Comparison of ENCODE assay signal across 1 cellular context in the genomic region with DNA sequence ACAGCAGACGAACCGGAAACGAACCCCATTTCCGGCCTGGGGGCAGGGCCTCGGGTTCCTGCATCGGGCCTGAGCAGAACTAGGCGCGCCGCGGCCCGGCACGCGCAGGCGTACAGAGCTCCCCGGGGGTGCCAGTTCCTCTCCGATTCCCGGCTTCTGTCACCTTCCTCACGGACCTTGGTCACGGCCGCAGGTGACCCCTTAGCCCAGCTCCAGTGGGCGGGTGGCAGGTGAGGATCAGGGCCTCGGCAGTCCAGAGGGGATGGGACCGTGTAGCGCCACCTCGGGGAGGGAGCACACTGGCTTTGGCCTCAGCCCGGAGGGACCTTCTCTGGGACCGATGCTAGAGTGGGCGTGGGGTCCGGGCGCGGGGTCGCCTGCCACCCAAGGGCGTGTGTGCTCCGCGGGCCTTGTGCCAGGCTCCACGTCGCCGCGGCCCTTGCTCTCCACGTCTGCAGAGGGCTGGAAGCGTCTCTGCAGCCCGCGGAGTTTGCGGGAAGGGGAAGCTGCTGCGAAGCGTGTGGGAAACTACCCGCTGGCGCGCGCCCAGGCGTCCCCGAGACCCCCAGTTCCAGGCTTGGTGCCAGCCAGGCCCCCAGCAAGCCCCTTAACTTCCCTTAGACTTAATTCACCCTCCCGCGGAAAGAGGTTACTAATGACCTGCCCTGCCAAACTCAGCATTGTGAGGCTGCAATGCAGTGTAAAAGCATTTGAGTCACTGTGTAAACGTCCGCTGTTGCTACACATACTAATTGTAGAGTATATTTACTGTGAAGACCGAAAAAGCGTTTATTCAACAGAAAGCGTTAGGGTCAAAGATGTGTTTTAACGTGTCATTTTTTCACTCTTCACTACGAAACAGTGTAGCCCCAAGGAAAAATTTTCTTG.
TF ChIP-seq lines count a peak whose summit lies in the region.

A gene (plus strand): TSS at position 48 of the 888 bp plus-strand sequence. CDS start 7,930 bp downstream, outside the sequence.

TF ChIP-seq in HepG2, 621 proteins besides CTCF, POLR2A, EP300 and RAD21 (continued from another document and continues in another):
- TF ChIP-seq, protein P1, sequence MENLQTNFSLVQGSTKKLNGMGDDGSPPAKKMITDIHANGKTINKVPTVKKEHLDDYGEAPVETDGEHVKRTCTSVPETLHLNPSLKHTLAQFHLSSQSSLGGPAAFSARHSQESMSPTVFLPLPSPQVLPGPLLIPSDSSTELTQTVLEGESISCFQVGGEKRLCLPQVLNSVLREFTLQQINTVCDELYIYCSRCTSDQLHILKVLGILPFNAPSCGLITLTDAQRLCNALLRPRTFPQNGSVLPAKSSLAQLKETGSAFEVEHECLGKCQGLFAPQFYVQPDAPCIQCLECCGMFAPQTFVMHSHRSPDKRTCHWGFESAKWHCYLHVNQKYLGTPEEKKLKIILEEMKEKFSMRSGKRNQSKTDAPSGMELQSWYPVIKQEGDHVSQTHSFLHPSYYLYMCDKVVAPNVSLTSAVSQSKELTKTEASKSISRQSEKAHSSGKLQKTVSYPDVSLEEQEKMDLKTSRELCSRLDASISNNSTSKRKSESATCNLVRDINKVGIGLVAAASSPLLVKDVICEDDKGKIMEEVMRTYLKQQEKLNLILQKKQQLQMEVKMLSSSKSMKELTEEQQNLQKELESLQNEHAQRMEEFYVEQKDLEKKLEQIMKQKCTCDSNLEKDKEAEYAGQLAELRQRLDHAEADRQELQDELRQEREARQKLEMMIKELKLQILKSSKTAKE (CRISPR knock-in tag; IDR thresholded peaks at IDR 0.05; ENCODE audit: borderline replicate concordance): peak; percentile 44
- TF ChIP-seq PHF20 (CRISPR knock-in tag; IDR thresholded peaks at IDR 0.05): peak; percentile 96
- TF ChIP-seq RARA (CRISPR knock-in tag; IDR thresholded peaks at IDR 0.05): peak; percentile 74
- TF ChIP-seq, protein P2, sequence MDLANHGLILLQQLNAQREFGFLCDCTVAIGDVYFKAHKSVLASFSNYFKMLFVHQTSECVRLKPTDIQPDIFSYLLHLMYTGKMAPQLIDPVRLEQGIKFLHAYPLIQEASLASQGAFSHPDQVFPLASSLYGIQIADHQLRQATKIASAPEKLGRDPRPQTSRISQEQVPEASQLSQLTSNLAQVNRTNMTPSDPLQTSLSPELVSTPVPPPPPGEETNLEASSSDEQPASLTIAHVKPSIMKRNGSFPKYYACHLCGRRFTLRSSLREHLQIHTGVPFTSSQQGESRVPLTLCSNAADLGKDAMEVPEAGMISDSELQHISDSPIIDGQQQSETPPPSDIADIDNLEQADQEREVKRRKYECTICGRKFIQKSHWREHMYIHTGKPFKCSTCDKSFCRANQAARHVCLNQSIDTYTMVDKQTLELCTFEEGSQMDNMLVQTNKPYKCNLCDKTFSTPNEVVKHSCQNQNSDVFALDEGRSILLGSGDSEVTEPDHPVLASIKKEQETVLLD (CRISPR knock-in tag; IDR thresholded peaks at IDR 0.05; ENCODE audit: low read depth): peak; percentile 88
- no peak for TF ChIP-seq RORA (CRISPR knock-in tag; IDR thresholded peaks at IDR 0.05)
- TF ChIP-seq, protein P3, sequence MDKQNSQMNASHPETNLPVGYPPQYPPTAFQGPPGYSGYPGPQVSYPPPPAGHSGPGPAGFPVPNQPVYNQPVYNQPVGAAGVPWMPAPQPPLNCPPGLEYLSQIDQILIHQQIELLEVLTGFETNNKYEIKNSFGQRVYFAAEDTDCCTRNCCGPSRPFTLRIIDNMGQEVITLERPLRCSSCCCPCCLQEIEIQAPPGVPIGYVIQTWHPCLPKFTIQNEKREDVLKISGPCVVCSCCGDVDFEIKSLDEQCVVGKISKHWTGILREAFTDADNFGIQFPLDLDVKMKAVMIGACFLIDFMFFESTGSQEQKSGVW (CRISPR knock-in tag; IDR thresholded peaks at IDR 0.05; ENCODE audit: borderline replicate concordance): no peak
- peak; percentile 70 for TF ChIP-seq ERF (CRISPR knock-in tag; IDR thresholded peaks at IDR 0.05)
- TF ChIP-seq, protein P4, sequence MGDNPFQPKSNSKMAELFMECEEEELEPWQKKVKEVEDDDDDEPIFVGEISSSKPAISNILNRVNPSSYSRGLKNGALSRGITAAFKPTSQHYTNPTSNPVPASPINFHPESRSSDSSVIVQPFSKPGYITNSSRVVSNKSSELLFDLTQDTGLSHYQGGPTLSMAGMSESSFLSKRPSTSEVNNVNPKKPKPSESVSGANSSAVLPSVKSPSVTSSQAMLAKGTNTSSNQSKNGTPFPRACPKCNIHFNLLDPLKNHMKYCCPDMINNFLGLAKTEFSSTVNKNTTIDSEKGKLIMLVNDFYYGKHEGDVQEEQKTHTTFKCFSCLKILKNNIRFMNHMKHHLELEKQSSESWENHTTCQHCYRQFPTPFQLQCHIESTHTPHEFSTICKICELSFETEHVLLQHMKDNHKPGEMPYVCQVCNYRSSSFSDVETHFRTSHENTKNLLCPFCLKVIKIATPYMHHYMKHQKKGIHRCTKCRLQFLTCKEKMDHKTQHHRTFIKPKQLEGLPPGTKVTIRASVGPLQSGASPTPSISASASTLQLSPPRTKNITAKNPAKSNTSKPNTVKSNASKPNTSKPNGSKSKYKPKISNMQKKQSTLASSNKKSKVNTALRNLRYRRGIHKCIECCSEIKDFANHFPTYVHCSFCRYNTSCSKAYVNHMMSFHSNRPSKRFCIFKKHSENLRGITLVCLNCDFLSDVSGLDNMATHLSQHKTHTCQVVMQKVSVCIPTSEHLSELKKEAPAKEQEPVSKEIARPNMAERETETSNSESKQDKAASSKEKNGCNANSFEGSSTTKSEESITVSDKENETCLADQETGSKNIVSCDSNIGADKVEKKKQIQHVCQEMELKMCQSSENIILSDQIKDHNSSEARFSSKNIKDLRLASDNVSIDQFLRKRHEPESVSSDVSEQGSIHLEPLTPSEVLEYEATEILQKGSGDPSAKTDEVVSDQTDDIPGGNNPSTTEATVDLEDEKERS (CRISPR knock-in tag; IDR thresholded peaks at IDR 0.05): peak; percentile 97
- TF ChIP-seq HNRNPH1 (optimal IDR thresholded peaks at IDR 0.05; ENCODE audit: low read depth, low read length): peak; percentile 49
- TF ChIP-seq ZNF782 (CRISPR knock-in tag; IDR thresholded peaks at IDR 0.05; ENCODE audit: borderline replicate concordance): peak; percentile 91
- TF ChIP-seq, protein P5, sequence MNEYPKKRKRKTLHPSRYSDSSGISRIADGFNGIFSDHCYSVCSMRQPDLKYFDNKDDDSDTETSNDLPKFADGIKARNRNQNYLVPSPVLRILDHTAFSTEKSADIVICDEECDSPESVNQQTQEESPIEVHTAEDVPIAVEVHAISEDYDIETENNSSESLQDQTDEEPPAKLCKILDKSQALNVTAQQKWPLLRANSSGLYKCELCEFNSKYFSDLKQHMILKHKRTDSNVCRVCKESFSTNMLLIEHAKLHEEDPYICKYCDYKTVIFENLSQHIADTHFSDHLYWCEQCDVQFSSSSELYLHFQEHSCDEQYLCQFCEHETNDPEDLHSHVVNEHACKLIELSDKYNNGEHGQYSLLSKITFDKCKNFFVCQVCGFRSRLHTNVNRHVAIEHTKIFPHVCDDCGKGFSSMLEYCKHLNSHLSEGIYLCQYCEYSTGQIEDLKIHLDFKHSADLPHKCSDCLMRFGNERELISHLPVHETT (CRISPR knock-in tag; conservative IDR thresholded peaks at IDR 0.05): 0 out of 2 replicates have a peak, but pooled peaks have one; percentile 74
- TF ChIP-seq ZNF430 (CRISPR knock-in tag; IDR thresholded peaks at IDR 0.05): peak; percentile 83; the same call in 1 of the 2 replicates
- TF ChIP-seq ZNF44 (CRISPR knock-in tag; IDR thresholded peaks at IDR 0.05): peak; percentile 85
- TF ChIP-seq, protein P6, sequence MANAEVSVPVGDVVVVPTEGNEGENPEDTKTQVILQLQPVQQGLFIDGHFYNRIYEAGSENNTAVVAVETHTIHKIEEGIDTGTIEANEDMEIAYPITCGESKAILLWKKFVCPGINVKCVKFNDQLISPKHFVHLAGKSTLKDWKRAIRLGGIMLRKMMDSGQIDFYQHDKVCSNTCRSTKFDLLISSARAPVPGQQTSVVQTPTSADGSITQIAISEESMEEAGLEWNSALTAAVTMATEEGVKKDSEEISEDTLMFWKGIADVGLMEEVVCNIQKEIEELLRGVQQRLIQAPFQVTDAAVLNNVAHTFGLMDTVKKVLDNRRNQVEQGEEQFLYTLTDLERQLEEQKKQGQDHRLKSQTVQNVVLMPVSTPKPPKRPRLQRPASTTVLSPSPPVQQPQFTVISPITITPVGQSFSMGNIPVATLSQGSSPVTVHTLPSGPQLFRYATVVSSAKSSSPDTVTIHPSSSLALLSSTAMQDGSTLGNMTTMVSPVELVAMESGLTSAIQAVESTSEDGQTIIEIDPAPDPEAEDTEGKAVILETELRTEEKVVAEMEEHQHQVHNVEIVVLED (CRISPR knock-in tag; IDR thresholded peaks at IDR 0.05; ENCODE audit: borderline replicate concordance): peak; percentile 80
- peak; percentile 60; the same call in 1 of the 2 replicates for TF ChIP-seq ISL2 (CRISPR knock-in tag; IDR thresholded peaks at IDR 0.05)
- TF ChIP-seq, protein P7, sequence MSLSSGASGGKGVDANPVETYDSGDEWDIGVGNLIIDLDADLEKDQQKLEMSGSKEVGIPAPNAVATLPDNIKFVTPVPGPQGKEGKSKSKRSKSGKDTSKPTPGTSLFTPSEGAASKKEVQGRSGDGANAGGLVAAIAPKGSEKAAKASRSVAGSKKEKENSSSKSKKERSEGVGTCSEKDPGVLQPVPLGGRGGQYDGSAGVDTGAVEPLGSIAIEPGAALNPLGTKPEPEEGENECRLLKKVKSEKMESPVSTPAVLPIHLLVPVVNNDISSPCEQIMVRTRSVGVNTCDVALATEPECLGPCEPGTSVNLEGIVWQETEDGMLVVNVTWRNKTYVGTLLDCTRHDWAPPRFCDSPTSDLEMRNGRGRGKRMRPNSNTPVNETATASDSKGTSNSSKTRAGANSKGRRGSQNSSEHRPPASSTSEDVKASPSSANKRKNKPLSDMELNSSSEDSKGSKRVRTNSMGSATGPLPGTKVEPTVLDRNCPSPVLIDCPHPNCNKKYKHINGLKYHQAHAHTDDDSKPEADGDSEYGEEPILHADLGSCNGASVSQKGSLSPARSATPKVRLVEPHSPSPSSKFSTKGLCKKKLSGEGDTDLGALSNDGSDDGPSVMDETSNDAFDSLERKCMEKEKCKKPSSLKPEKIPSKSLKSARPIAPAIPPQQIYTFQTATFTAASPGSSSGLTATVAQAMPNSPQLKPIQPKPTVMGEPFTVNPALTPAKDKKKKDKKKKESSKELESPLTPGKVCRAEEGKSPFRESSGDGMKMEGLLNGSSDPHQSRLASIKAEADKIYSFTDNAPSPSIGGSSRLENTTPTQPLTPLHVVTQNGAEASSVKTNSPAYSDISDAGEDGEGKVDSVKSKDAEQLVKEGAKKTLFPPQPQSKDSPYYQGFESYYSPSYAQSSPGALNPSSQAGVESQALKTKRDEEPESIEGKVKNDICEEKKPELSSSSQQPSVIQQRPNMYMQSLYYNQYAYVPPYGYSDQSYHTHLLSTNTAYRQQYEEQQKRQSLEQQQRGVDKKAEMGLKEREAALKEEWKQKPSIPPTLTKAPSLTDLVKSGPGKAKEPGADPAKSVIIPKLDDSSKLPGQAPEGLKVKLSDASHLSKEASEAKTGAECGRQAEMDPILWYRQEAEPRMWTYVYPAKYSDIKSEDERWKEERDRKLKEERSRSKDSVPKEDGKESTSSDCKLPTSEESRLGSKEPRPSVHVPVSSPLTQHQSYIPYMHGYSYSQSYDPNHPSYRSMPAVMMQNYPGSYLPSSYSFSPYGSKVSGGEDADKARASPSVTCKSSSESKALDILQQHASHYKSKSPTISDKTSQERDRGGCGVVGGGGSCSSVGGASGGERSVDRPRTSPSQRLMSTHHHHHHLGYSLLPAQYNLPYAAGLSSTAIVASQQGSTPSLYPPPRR (CRISPR knock-in tag; IDR thresholded peaks at IDR 0.05; ENCODE audit: borderline replicate concordance): peak; percentile 64
- no peak; the same call in 1 of the 2 replicates for TF ChIP-seq ZNF441 (CRISPR knock-in tag; IDR thresholded peaks at IDR 0.05; ENCODE audit: borderline replicate concordance)
- TF ChIP-seq MED1 (CRISPR knock-in tag; IDR thresholded peaks at IDR 0.05): peak; percentile 93
- peak; percentile 83; the same call in 1 of the 2 replicates for TF ChIP-seq ZNF790 (CRISPR knock-in tag; IDR thresholded peaks at IDR 0.05; ENCODE audit: borderline replicate concordance)
- peak; percentile 91 for TF ChIP-seq HNRNPL (IDR thresholded peaks at IDR 0.05; ENCODE audit: low read depth, low read length)
- peak; percentile 97 for TF ChIP-seq FOSL2 (CRISPR knock-in tag; IDR thresholded peaks at IDR 0.05)
- peak; percentile 61; the same call in 1 of the 2 replicates for TF ChIP-seq CBX5 (CRISPR knock-in tag; IDR thresholded peaks at IDR 0.05; ENCODE audit: borderline replicate concordance)
- peak; percentile 97 for TF ChIP-seq NFATC3 (CRISPR knock-in tag; IDR thresholded peaks at IDR 0.05)
- TF ChIP-seq KAT7 (CRISPR knock-in tag; IDR thresholded peaks at IDR 0.05; ENCODE audit: borderline replicate concordance): peak; percentile 95
- TF ChIP-seq SMC3 (IDR thresholded peaks at IDR 0.05; ENCODE audit: low read length): no peak
- TF ChIP-seq, protein P8, sequence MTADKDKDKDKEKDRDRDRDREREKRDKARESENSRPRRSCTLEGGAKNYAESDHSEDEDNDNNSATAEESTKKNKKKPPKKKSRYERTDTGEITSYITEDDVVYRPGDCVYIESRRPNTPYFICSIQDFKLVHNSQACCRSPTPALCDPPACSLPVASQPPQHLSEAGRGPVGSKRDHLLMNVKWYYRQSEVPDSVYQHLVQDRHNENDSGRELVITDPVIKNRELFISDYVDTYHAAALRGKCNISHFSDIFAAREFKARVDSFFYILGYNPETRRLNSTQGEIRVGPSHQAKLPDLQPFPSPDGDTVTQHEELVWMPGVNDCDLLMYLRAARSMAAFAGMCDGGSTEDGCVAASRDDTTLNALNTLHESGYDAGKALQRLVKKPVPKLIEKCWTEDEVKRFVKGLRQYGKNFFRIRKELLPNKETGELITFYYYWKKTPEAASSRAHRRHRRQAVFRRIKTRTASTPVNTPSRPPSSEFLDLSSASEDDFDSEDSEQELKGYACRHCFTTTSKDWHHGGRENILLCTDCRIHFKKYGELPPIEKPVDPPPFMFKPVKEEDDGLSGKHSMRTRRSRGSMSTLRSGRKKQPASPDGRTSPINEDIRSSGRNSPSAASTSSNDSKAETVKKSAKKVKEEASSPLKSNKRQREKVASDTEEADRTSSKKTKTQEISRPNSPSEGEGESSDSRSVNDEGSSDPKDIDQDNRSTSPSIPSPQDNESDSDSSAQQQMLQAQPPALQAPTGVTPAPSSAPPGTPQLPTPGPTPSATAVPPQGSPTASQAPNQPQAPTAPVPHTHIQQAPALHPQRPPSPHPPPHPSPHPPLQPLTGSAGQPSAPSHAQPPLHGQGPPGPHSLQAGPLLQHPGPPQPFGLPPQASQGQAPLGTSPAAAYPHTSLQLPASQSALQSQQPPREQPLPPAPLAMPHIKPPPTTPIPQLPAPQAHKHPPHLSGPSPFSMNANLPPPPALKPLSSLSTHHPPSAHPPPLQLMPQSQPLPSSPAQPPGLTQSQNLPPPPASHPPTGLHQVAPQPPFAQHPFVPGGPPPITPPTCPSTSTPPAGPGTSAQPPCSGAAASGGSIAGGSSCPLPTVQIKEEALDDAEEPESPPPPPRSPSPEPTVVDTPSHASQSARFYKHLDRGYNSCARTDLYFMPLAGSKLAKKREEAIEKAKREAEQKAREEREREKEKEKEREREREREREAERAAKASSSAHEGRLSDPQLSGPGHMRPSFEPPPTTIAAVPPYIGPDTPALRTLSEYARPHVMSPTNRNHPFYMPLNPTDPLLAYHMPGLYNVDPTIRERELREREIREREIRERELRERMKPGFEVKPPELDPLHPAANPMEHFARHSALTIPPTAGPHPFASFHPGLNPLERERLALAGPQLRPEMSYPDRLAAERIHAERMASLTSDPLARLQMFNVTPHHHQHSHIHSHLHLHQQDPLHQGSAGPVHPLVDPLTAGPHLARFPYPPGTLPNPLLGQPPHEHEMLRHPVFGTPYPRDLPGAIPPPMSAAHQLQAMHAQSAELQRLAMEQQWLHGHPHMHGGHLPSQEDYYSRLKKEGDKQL (CRISPR knock-in tag; IDR thresholded peaks at IDR 0.05; ENCODE audit: low read depth): peak; percentile 27; the same call in 1 of the 2 replicates
- TF ChIP-seq ZNF749 (CRISPR knock-in tag; IDR thresholded peaks at IDR 0.05; ENCODE audit: borderline replicate concordance): peak; percentile 92
- TF ChIP-seq TRIM24 (CRISPR knock-in tag; IDR thresholded peaks at IDR 0.05): no peak
- TF ChIP-seq NR2F2 (IDR thresholded peaks at IDR 0.05; ENCODE audit: borderline replicate concordance, low read depth): peak; percentile 29; the same call in 1 of the 2 replicates
- TF ChIP-seq ZNF317 (CRISPR knock-in tag; IDR thresholded peaks at IDR 0.05): peak; percentile 95
